ENCODE assay signal across 25 cellular contexts in the genomic region with DNA sequence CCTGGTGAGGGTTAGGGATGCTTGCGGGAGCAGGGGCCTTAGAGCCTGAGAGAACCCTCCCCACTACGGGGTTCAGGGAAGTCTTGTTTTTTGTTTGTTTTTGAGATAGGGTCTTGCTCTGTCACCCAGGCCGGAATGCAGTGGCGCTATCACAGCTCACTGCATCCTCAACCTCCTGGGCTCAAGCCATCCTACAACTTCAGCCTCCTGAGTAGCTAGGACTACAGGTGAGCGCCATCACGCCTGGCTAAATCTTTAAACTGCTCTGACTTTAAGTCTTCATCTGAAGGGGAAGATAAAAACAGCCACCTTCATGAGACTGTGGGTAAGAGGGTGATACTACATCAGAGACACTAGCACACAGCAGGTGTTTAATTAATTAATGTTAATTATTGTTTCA. TPM values are rescaled to one million over a fixed set of nuclear protein-coding genes. Genes with fewer than 3 reads are reported as not detected.
DNase-seq lines count a peak whose midpoint lies in the region; ATAC-seq, FAIRE-seq and TF ChIP-seq lines count a peak whose summit lies in the region.
"Had no signal": no experiment of that assay in that cellular context is flagged by ENCODE, and none has a peak within 500 bp of the region (broad histone marks: within the 10 kb centered on the region; RNA-seq: fewer than 3 reads in every experiment).

No MANE protein-coding gene starts in this region.

- no peak overlapping the region for H3K9ac ChIP-seq in K562 (ENCODE audit: insufficient read depth in 1 of 2, low read depth in 2 of 2, low read length in 2 of 2)

- FAIRE-seq in K562 (lab: Jason Lieb, UNC) = no peak
- FAIRE-seq: A549, D721Med, GM12891, GM18507, H54 had no signal

- H3K36me3 ChIP-seq in K562 (ENCODE audit: control insufficient read depth, insufficient read depth, low read length) = peaks cover 93% of the 10 kb centered on the region

- H3K9me3 ChIP-seq in K562 (replicated peaks; ENCODE audit: control insufficient read depth, insufficient read depth, low read depth, low read length) = no peaks in the 10 kb centered on the region
- H3K9me3 ChIP-seq: A549; BE2C; BLaER1 treated with 17β-estradiol and CSF1 and Interleukin-3, amounts not matched to agents 10 nM and 100 nM; HAP-1 had no signal

- no peak overlapping the region for H3K4me2 ChIP-seq in K562 (ENCODE audit: insufficient read depth, low read length)
- H3K4me2 ChIP-seq: A549; BLaER1 treated with 17β-estradiol and CSF1 and Interleukin-3, amounts not matched to agents 10 nM and 100 nM had no signal

- POLR2A ChIA-PET in K562 (lab: Yijun Ruan, JAX) = interaction anchor here (1.4 to 15.3 kb wide), 3 partner anchors 9 to 24 kb away, joined by 3 to 172 read pairs (median 4); no protein-coding TSS in a partner anchor

- H3K27me3 Mint-ChIP-seq in HFFc6 (ENCODE audit: insufficient read depth) = no peaks in the 10 kb centered on the region; the same call in 1 of the 2 replicates
- no peaks in the 10 kb centered on the region for H3K27me3 Mint-ChIP-seq in effector memory CD8-positive, alpha-beta T cell
- H3K27me3 Mint-ChIP-seq: CD4-positive, alpha-beta T cell; CD8-positive, alpha-beta memory T cell had no signal

- H4K20me1 ChIP-seq in K562 (replicated peaks; ENCODE audit: control insufficient read depth, insufficient read depth, low read length) = peaks cover 7% of the 10 kb centered on the region; the same call in 1 of the 2 replicates

- no peak overlapping the region for H3K4me3 Mint-ChIP-seq in HFFc6
- no peak overlapping the region for H3K4me3 Mint-ChIP-seq in effector memory CD8-positive, alpha-beta T cell
- H3K4me3 Mint-ChIP-seq: CD14-positive monocyte; CD4-positive, alpha-beta T cell; CD8-positive, alpha-beta memory T cell had no signal

- peaks cover 17% of the 10 kb centered on the region for H3K4me1 Mint-ChIP-seq in HFFc6 (ENCODE audit: low read depth)
- H3K4me1 Mint-ChIP-seq in effector memory CD8-positive, alpha-beta T cell (ENCODE audit: low read depth in 2 of 2) = no peaks in the 10 kb centered on the region
- H3K4me1 Mint-ChIP-seq: CD14-positive monocyte; CD8-positive, alpha-beta memory T cell had no signal

- no peaks in the 10 kb centered on the region for H3K9me3 Mint-ChIP-seq in HFFc6
- H3K9me3 Mint-ChIP-seq in effector memory CD8-positive, alpha-beta T cell = no peaks in the 10 kb centered on the region
- H3K9me3 Mint-ChIP-seq: CD4-positive, alpha-beta T cell; CD8-positive, alpha-beta memory T cell had no signal

- intact Hi-C loops in K562 (cut with micrococcal nuclease) = loop anchor here (5.0 kb wide), 1 partner anchor 200 kb away; the partner anchor contains the start of gene THAP7

- BruUV-seq in K562 (replicated peaks; lab: Mats Ljungman, UMichigan) = no TSS peak

- peaks cover 3 to 11% of the 10 kb centered on the region in 2 experiments; a peak in 3 of 5 replicates for H3K4me1 ChIP-seq in K562 (replicated peaks in 1 of 2; ENCODE audit: control insufficient read depth in 2 of 2, insufficient read depth in 2 of 2, low read length in 2 of 2)
- H3K4me1 ChIP-seq: HAP-1 had no signal

- WGBS in K562 (ENCODE audit: insufficient coverage, low coverage, missing lambda C conversion rate) = 73% methylated on average over 6 of the region's 6 CpGs

- ATAC-seq in K562 = no peak
- ATAC-seq in effector memory CD8-positive, alpha-beta T cell (replicated peaks) = no peak
- ATAC-seq: A549 had no signal

- no peak overlapping the region for H3K4me3 ChIP-seq in K562
- H3K4me3 ChIP-seq: A549; BLaER1 treated with 17β-estradiol and CSF1 and Interleukin-3, amounts not matched to agents 10 nM and 100 nM; HAP-1 had no signal

- H3K79me2 ChIP-seq in K562 (ENCODE audit: control insufficient read depth, insufficient read depth, low read length) = no peaks in the 10 kb centered on the region

- in situ Hi-C loops in K562 (cut with MboI) = no loop called here

- CTCF ChIA-PET in K562 (lab: Yijun Ruan, JAX; ENCODE audit: low intra/inter-chr PET ratio) = interaction anchor here (3.8 kb wide), 1 partner anchor 83 kb away, joined by 27 read pairs; no protein-coding TSS in a partner anchor

- H3K9me1 ChIP-seq in K562 (ENCODE audit: control insufficient read depth, insufficient read depth, low read length) = no peaks in the 10 kb centered on the region

- DNase-seq in HFFc6 (no peak), K562 (ENCODE audit: extremely low read depth in 1 of 4, low spot score in 3 of 4) (no peak), GM03348 (ENCODE audit: low spot score) (no peak), retina (no peak)
- DNase-seq in effector memory CD8-positive, alpha-beta T cell = no peak
- DNase-seq in activated CD4-positive, CD25-positive, alpha-beta regulatory T cell (lab: John Stamatoyannopoulos, UW) = no peak
- DNase-seq: 8988T; ACHN; AML-193; BE2C; CD4-positive, alpha-beta T cell; CD8-positive, alpha-beta memory T cell; DMS 273 treated with DMSO at 0.1 percent for 48 hours; DMS79; EL; GDM1; GOT3 had no signal

- peaks cover 26% of the 10 kb centered on the region for H3K36me3 Mint-ChIP-seq in HFFc6 (ENCODE audit: low read depth)
- peaks cover 74% of the 10 kb centered on the region for H3K36me3 Mint-ChIP-seq in effector memory CD8-positive, alpha-beta T cell (ENCODE audit: insufficient read depth)

- H2AFZ ChIP-seq in K562 (ENCODE audit: low read depth, low read length) = no peak overlapping the region

- no peak overlapping the region for H3K27ac ChIP-seq in K562 (ENCODE audit: extremely low read depth, low read depth, low read length)
- H3K27ac ChIP-seq: A549; BLaER1 treated with 17β-estradiol and CSF1 and Interleukin-3, amounts not matched to agents 10 nM and 100 nM had no signal

- no peak for TF ChIP-seq EP300 in K562 (IDR thresholded peaks at IDR 0.05; ENCODE audit: low read length)

- TF ChIP-seq CTCF in HFFc6 (IDR thresholded peaks at IDR 0.05) (no peak), K562 (IDR thresholded peaks at IDR 0.05 in 2 of 3, conservative IDR thresholded peaks at IDR 0.05 in 1 of 3; ENCODE audit: insufficient read depth in 2 of 3, low read depth in 1 of 3, low read length in 3 of 3) (no peak)

- H3K27ac Mint-ChIP-seq in HFFc6 = peak overlapping the region; percentile 43; the same call in 1 of the 2 replicates
- H3K27ac Mint-ChIP-seq in effector memory CD8-positive, alpha-beta T cell = peak overlapping the region; percentile 42 to 87
- H3K27ac Mint-ChIP-seq: CD4-positive, alpha-beta T cell had no signal

- H3K27me3 ChIP-seq in K562 (ENCODE audit: control insufficient read depth in 2 of 2, insufficient read depth in 2 of 2, low read length in 2 of 2) = no peaks in the 10 kb centered on the region
- H3K27me3 ChIP-seq: BE2C; BLaER1 treated with 17β-estradiol and CSF1 and Interleukin-3, amounts not matched to agents 10 nM and 100 nM had no signal

- TF ChIP-seq RAD21 in K562 (CRISPR knock-in tag; conservative IDR thresholded peaks at IDR 0.05 in 1 of 2, IDR thresholded peaks at IDR 0.05 in 1 of 2) = no peak

- TF ChIP-seq POLR2A in K562 (conservative IDR thresholded peaks at IDR 0.05) = no peak

RNA-seq across cellular contexts. Expression of gene SERPIND1, which starts 28.5 kb away (rescaled TPM):
- under 1 TPM in 5 of 6 experiments, not detected in 1; 0.07 to 0.19 (median 0.11) TPM for total RNA-seq in HFFc6 (2021; fragmentation: NEBNext Ultra II Directional; extraction: Animal tissue kit (Norgen Biotek cat#: 25700))
- total RNA-seq in K562 (2011; cell fraction: chromatin; rRNA removed; ENCODE audit: low replicate concordance) = not detected in 2 replicates
- not detected in 2 replicates for total RNA-seq in K562 (2011; cell fraction: nucleolus; rRNA removed)
- total RNA-seq in K562 (2011; cell fraction: nucleoplasm; rRNA removed) = not detected in 2 replicates
- total RNA-seq in K562 (2014; rRNA removed) (not detected in 2 replicates), K562 (2014; rRNA removed; fragmentation: Illumina TruSeq; extraction: Trizol) (not detected in 2 replicates), K562 (2015; rRNA removed; fragmentation: Illumina TruSeq; extraction: Trizol) (not detected in 2 replicates), K562 (2021) (0.09 and 0.22 TPM in 2 replicates)
- polyA plus RNA-seq in K562 (2011; rRNA removed) (not detected in 2 replicates), K562 (2014; fragmentation: Illumina TruSeq; extraction: Trizol) (not detected in 2 replicates), K562 (2014; fragmentation: Nextera tagmentation; extraction: Ambion mirVana) (under 1 TPM; 0.04 to 0.11 TPM), K562 (2014; rRNA removed) (not detected in 2 replicates)
- not detected in 2 replicates for polyA plus RNA-seq in K562 (2011; cell fraction: cytosol; rRNA removed)
- not detected in 2 replicates for polyA plus RNA-seq in K562 (2011; cell fraction: nucleus; rRNA removed)
- polyA plus RNA-seq in K562 (2012) = 0.11 and 0.16 TPM in 2 replicates
- polyA minus RNA-seq in K562 (2011; rRNA and poly(A)+ RNA removed) = not detected in 2 replicates
- 1.0 TPM in 1 of 2 replicates, not detected in the other for polyA minus RNA-seq in K562 (2011; cell fraction: cytosol; rRNA and poly(A)+ RNA removed)
- polyA minus RNA-seq in K562 (2011; cell fraction: nucleus; rRNA and poly(A)+ RNA removed) = not detected in 2 replicates
- total RNA-seq: CD4-positive, alpha-beta T cell; CD8-positive, alpha-beta memory T cell had no signal
- polyA plus RNA-seq: A549, CD14-positive monocyte had no signal

RNA-seq across cellular contexts. Expression of gene PI4KA, which starts 56.2 kb away (rescaled TPM):
- 10 to 100 TPM; 51.0 to 61.3 (median 57.2) TPM for total RNA-seq in HFFc6 (2021; fragmentation: NEBNext Ultra II Directional; extraction: Animal tissue kit (Norgen Biotek cat#: 25700))
- total RNA-seq in K562 (2011; cell fraction: chromatin; rRNA removed; ENCODE audit: low replicate concordance) = 856 and 1,421 TPM in 2 replicates
- total RNA-seq in K562 (2011; cell fraction: nucleolus; rRNA removed) = 627 and 658 TPM in 2 replicates
- 567 and 576 TPM in 2 replicates for total RNA-seq in K562 (2011; cell fraction: nucleoplasm; rRNA removed)
- total RNA-seq in K562 (2014; rRNA removed) (103 and 117 TPM in 2 replicates), K562 (2014; rRNA removed; fragmentation: Illumina TruSeq; extraction: Trizol) (62.3 and 63.7 TPM in 2 replicates), K562 (2015; rRNA removed; fragmentation: Illumina TruSeq; extraction: Trizol) (75.3 and 82.5 TPM in 2 replicates), K562 (2021) (173 and 187 TPM in 2 replicates)
- polyA plus RNA-seq in K562 (2011; rRNA removed) (84.7 and 128 TPM in 2 replicates), K562 (2014; fragmentation: Illumina TruSeq; extraction: Trizol) (124 and 127 TPM in 2 replicates), K562 (2014; fragmentation: Nextera tagmentation; extraction: Ambion mirVana) (10 to 100 TPM in 1 of 2 experiments, 1 to 10 TPM in 1; 7.3 to 11.1 TPM), K562 (2014; rRNA removed) (116 and 125 TPM in 2 replicates)
- 76.2 and 84.4 TPM in 2 replicates for polyA plus RNA-seq in K562 (2011; cell fraction: cytosol; rRNA removed)
- polyA plus RNA-seq in K562 (2011; cell fraction: nucleus; rRNA removed) = 448 and 556 TPM in 2 replicates
- polyA plus RNA-seq in K562 (2012) = 142 and 181 TPM in 2 replicates
- 160 and 176 TPM in 2 replicates for polyA minus RNA-seq in K562 (2011; rRNA and poly(A)+ RNA removed)
- 98.9 and 161 TPM in 2 replicates for polyA minus RNA-seq in K562 (2011; cell fraction: cytosol; rRNA and poly(A)+ RNA removed)
- polyA minus RNA-seq in K562 (2011; cell fraction: nucleus; rRNA and poly(A)+ RNA removed) = 188 and 253 TPM in 2 replicates

RNA-seq across cellular contexts. Expression of gene SNAP29, which starts 56.4 kb away (rescaled TPM):
- total RNA-seq in HFFc6 (2021; fragmentation: NEBNext Ultra II Directional; extraction: Animal tissue kit (Norgen Biotek cat#: 25700)) = 10 to 100 TPM; 34.2 to 40.7 (median 38.0) TPM
- 63.6 and 66.4 TPM in 2 replicates for total RNA-seq in K562 (2011; cell fraction: chromatin; rRNA removed; ENCODE audit: low replicate concordance)
- total RNA-seq in K562 (2011; cell fraction: nucleolus; rRNA removed) = 39.3 and 45.4 TPM in 2 replicates
- total RNA-seq in K562 (2011; cell fraction: nucleoplasm; rRNA removed) = 59.8 and 84.4 TPM in 2 replicates
- total RNA-seq in K562 (2014; rRNA removed) = 71.4 and 89.3 TPM in 2 replicates
- total RNA-seq in K562 (2014; rRNA removed; fragmentation: Illumina TruSeq; extraction: Trizol) = 58.1 and 64.4 TPM in 2 replicates
- 70.6 and 75.9 TPM in 2 replicates for total RNA-seq in K562 (2015; rRNA removed; fragmentation: Illumina TruSeq; extraction: Trizol)
- total RNA-seq in K562 (2021) = 122 and 123 TPM in 2 replicates
- 187 and 200 TPM in 2 replicates for polyA plus RNA-seq in K562 (2011; rRNA removed)
- polyA plus RNA-seq in K562 (2011; cell fraction: cytosol; rRNA removed) = 97.0 and 115 TPM in 2 replicates
- 51.6 and 70.0 TPM in 2 replicates for polyA plus RNA-seq in K562 (2011; cell fraction: nucleus; rRNA removed)
- 105 and 162 TPM in 2 replicates for polyA plus RNA-seq in K562 (2012)
- polyA plus RNA-seq in K562 (2014; fragmentation: Illumina TruSeq; extraction: Trizol) = 181 and 250 TPM in 2 replicates
- polyA plus RNA-seq in K562 (2014; fragmentation: Nextera tagmentation; extraction: Ambion mirVana) = 10 to 100 TPM; 19.5 to 22.8 TPM
- polyA plus RNA-seq in K562 (2014; rRNA removed) = 136 and 161 TPM in 2 replicates
- polyA minus RNA-seq in K562 (2011; rRNA and poly(A)+ RNA removed) = 89.0 and 94.5 TPM in 2 replicates
- 44.9 and 53.1 TPM in 2 replicates for polyA minus RNA-seq in K562 (2011; cell fraction: cytosol; rRNA and poly(A)+ RNA removed)
- 14.3 and 25.0 TPM in 2 replicates for polyA minus RNA-seq in K562 (2011; cell fraction: nucleus; rRNA and poly(A)+ RNA removed)
